26 cellular contexts compared by ENCODE assay signal in genomic region chr5:410911-411517, GRCh38. TPM values are rescaled to one million over a fixed set of nuclear protein-coding genes. Genes with fewer than 3 reads are reported as not detected.
DNase-seq lines count a peak whose midpoint lies in the region; ATAC-seq and FAIRE-seq lines count a peak whose summit lies in the region.
"Had no signal": no experiment of that assay in that cellular context is flagged by ENCODE, and none has a peak within 500 bp of the region (broad histone marks: within the 10 kb centered on the region; RNA-seq: fewer than 3 reads in every experiment).

No MANE protein-coding gene starts in this region.

- peak overlapping the region; percentile 9 for H3K27ac Mint-ChIP-seq in activated T-cell treated with anti-CD3 and anti-CD28 coated beads, Interleukin-2, amount 50 U/mL, for 72 hours
- peak overlapping the region; percentile 9 for H3K27ac Mint-ChIP-seq in activated CD8-positive, alpha-beta T cell treated with anti-CD3 and anti-CD28 coated beads, Interleukin-2, amount 10 ng/mL, durations not matched to agents 7 days and 5 days
- peak overlapping the region; percentile 5 to 70 for H3K27ac Mint-ChIP-seq in stimulated activated naive CD8-positive, alpha-beta T cell treated with anti-CD3 and anti-CD28 coated beads, Interleukin-15, amount 100 ng/mL, for 72 hours
- H3K27ac Mint-ChIP-seq: activated CD4-positive, alpha-beta T cell treated with anti-CD3 and anti-CD28 coated beads for 36 hours; effector memory CD8-positive, alpha-beta T cell; IgD-negative memory B cell had no signal

- no peak overlapping the region for H3K4me3 ChIP-seq in small intestine (ENCODE audit: low read depth in 1 of 2, low read length in 2 of 2)
- H3K4me3 ChIP-seq: heart left ventricle, lower lobe of right lung, vagina had no signal

- no peaks in the 10 kb centered on the region for H3K9me3 ChIP-seq in small intestine (ENCODE audit: control insufficient read depth, low read depth)
- H3K9me3 ChIP-seq: heart left ventricle, lower lobe of right lung, vagina had no signal

- no peaks in the 10 kb centered on the region for H3K4me1 ChIP-seq in small intestine (ENCODE audit: control insufficient read depth in 2 of 2, insufficient read depth in 1 of 2, low read depth in 1 of 2, low read length in 1 of 2)

- no peak for DNase-seq in activated T-cell treated with anti-CD3 and anti-CD28 coated beads, Interleukin-2, amount 50 U/mL, for 72 hours
- DNase-seq in activated T-cell treated with anti-CD3 and anti-CD28 coated beads, Interleukin-2, amount 50 U/mL, for 4 hours: no peak
- peak; percentile 79 for DNase-seq in NCI-H748 treated with DMSO at 0.1 percent for 48 hours (lab: John Stamatoyannopoulos, UW)
- DNase-seq in activated CD8-positive, alpha-beta T cell treated with anti-CD3 and anti-CD28 coated beads, Interleukin-2, amount 10 ng/mL, durations not matched to agents 7 days and 5 days: no peak
- no peak for DNase-seq in stimulated activated naive CD8-positive, alpha-beta T cell treated with anti-CD3 and anti-CD28 coated beads, Interleukin-15, amount 100 ng/mL, for 72 hours
- no peak for DNase-seq in small intestine
- DNase-seq in Right ventricle myocardium superior: no peak
- DNase-seq: activated CD8-positive, alpha-beta memory T cell treated with anti-CD3 and anti-CD28 coated beads, Interleukin-2, amount 50 U/mL, for 48 hours; activated naive CD4-positive, alpha-beta T cell; effector memory CD8-positive, alpha-beta T cell; GF-D8; HCEC 1CT; MM.1S; NCI-H526; stimulated activated CD4-positive, alpha-beta T cell treated with anti-CD3 and anti-CD28 coated beads, Interleukin-12 subunit alpha, Interleukin-12 subunit beta, amount 100 ng/mL, for 4 hours had no signal

- H3K36me3 Mint-ChIP-seq in activated T-cell treated with anti-CD3 and anti-CD28 coated beads, Interleukin-2, amount 50 U/mL, for 72 hours (ENCODE audit: insufficient read depth in 2 of 2): peaks cover 4 to 27% of the 10 kb centered on the region in 2 donors
- no peaks in the 10 kb centered on the region for H3K36me3 Mint-ChIP-seq in activated T-cell treated with anti-CD3 and anti-CD28 coated beads, Interleukin-2, amount 50 U/mL, for 4 hours (ENCODE audit: insufficient read depth)
- peaks cover 47% of the 10 kb centered on the region for H3K36me3 Mint-ChIP-seq in activated CD8-positive, alpha-beta T cell treated with anti-CD3 and anti-CD28 coated beads, Interleukin-2, amount 10 ng/mL, durations not matched to agents 7 days and 5 days (ENCODE audit: low read depth)

- POLR2A ChIA-PET in activated CD8-positive, alpha-beta T cell treated with anti-CD3 and anti-CD28 coated beads, Interleukin-2, amount 10 ng/mL, durations not matched to agents 7 days and 5 days (lab: Charles Lee): no interaction called here

- CTCF ChIA-PET in activated CD8-positive, alpha-beta T cell treated with anti-CD3 and anti-CD28 coated beads, Interleukin-2, amount 10 ng/mL, durations not matched to agents 7 days and 5 days (lab: Charles Lee): interaction anchor here (1.2 kb wide), 1 partner anchor 13 kb away, joined by 3 read pairs; no protein-coding TSS in a partner anchor

- intact Hi-C loops in Right ventricle myocardium superior (cut with DNase I): no loop called here

- no peak for ATAC-seq in activated T-cell treated with anti-CD3 and anti-CD28 coated beads, Interleukin-2, amount 50 U/mL, for 72 hours (replicated peaks in 1 of 2)
- ATAC-seq in activated T-cell treated with anti-CD3 and anti-CD28 coated beads, Interleukin-2, amount 50 U/mL, for 4 hours: no peak
- no peak for ATAC-seq in activated CD8-positive, alpha-beta T cell treated with anti-CD3 and anti-CD28 coated beads, Interleukin-2, amount 10 ng/mL, durations not matched to agents 7 days and 5 days
- ATAC-seq in stimulated activated naive CD8-positive, alpha-beta T cell treated with anti-CD3 and anti-CD28 coated beads, Interleukin-15, amount 100 ng/mL, for 72 hours: no peak
- ATAC-seq in GM21360 (IDR thresholded peaks at IDR 0.05; ENCODE audit: unreplicated experiment): no peak
- no peak for ATAC-seq in Right ventricle myocardium superior (ENCODE audit: poor library complexity)
- ATAC-seq: effector memory CD8-positive, alpha-beta T cell; heart left ventricle; lower lobe of right lung; Panc1 had no signal

- WGBS in small intestine, 3 donors: 74 to 89% (median 76%) methylated on average over 2 of the region's 2 CpGs

- H3K27ac ChIP-seq in small intestine (ENCODE audit: low read depth in 1 of 2, low read length in 1 of 2): no peak overlapping the region
- H3K27ac ChIP-seq: C4-2B, heart left ventricle, lower lobe of right lung, vagina had no signal

- H3K36me3 ChIP-seq in small intestine (ENCODE audit: control insufficient read depth in 2 of 2, insufficient read depth in 2 of 2, low read length in 2 of 2): no peaks in the 10 kb centered on the region
- H3K36me3 ChIP-seq: heart left ventricle, lower lobe of right lung, vagina had no signal

- FAIRE-seq in small intestine (lab: Jason Lieb, UNC): no peak
- FAIRE-seq: astrocyte, GM12891, TTC549 had no signal

- H3K27me3 ChIP-seq in small intestine (ENCODE audit: control insufficient read depth in 2 of 2, insufficient read depth in 2 of 2, low read length in 2 of 2): no peaks in the 10 kb centered on the region
- H3K27me3 ChIP-seq: vagina had no signal

- peaks cover 0 to 2% of the 10 kb centered on the region in 2 donors for H3K9me3 Mint-ChIP-seq in activated T-cell treated with anti-CD3 and anti-CD28 coated beads, Interleukin-2, amount 50 U/mL, for 72 hours
- H3K9me3 Mint-ChIP-seq in activated T-cell treated with anti-CD3 and anti-CD28 coated beads, Interleukin-2, amount 50 U/mL, for 4 hours: no peaks in the 10 kb centered on the region
- no peaks in the 10 kb centered on the region for H3K9me3 Mint-ChIP-seq in activated CD8-positive, alpha-beta T cell treated with anti-CD3 and anti-CD28 coated beads, Interleukin-2, amount 10 ng/mL, durations not matched to agents 7 days and 5 days (ENCODE audit: insufficient read depth)
- no peaks in the 10 kb centered on the region for H3K9me3 Mint-ChIP-seq in stimulated activated naive CD8-positive, alpha-beta T cell treated with anti-CD3 and anti-CD28 coated beads, Interleukin-15, amount 100 ng/mL, for 72 hours
- H3K9me3 Mint-ChIP-seq: effector memory CD8-positive, alpha-beta T cell; IgD-negative memory B cell had no signal

- peak overlapping the region; percentile 8 to 42 for H3K4me3 Mint-ChIP-seq in activated T-cell treated with anti-CD3 and anti-CD28 coated beads, Interleukin-2, amount 50 U/mL, for 72 hours
- no peak overlapping the region for H3K4me3 Mint-ChIP-seq in activated T-cell treated with anti-CD3 and anti-CD28 coated beads, Interleukin-2, amount 50 U/mL, for 4 hours
- H3K4me3 Mint-ChIP-seq in activated CD8-positive, alpha-beta T cell treated with anti-CD3 and anti-CD28 coated beads, Interleukin-2, amount 10 ng/mL, durations not matched to agents 7 days and 5 days: no peak overlapping the region
- H3K4me3 Mint-ChIP-seq in stimulated activated naive CD8-positive, alpha-beta T cell treated with anti-CD3 and anti-CD28 coated beads, Interleukin-15, amount 100 ng/mL, for 72 hours: peak overlapping the region; percentile 6 to 34
- H3K4me3 Mint-ChIP-seq: activated CD4-positive, alpha-beta T cell treated with anti-CD3 and anti-CD28 coated beads for 36 hours; effector memory CD8-positive, alpha-beta T cell; IgD-negative memory B cell had no signal

- H3K4me1 Mint-ChIP-seq in activated T-cell treated with anti-CD3 and anti-CD28 coated beads, Interleukin-2, amount 50 U/mL, for 72 hours (ENCODE audit: low read depth): peaks cover 29% of the 10 kb centered on the region
- peaks cover 12% of the 10 kb centered on the region for H3K4me1 Mint-ChIP-seq in activated T-cell treated with anti-CD3 and anti-CD28 coated beads, Interleukin-2, amount 50 U/mL, for 4 hours (ENCODE audit: low read depth)
- H3K4me1 Mint-ChIP-seq in activated CD8-positive, alpha-beta T cell treated with anti-CD3 and anti-CD28 coated beads, Interleukin-2, amount 10 ng/mL, durations not matched to agents 7 days and 5 days (ENCODE audit: low read depth): peaks cover 36% of the 10 kb centered on the region
- peaks cover 47% of the 10 kb centered on the region for H3K4me1 Mint-ChIP-seq in stimulated activated naive CD8-positive, alpha-beta T cell treated with anti-CD3 and anti-CD28 coated beads, Interleukin-15, amount 100 ng/mL, for 72 hours
- H3K4me1 Mint-ChIP-seq: IgD-negative memory B cell had no signal

- peaks cover 8% of the 10 kb centered on the region for H3K27me3 Mint-ChIP-seq in activated T-cell treated with anti-CD3 and anti-CD28 coated beads, Interleukin-2, amount 50 U/mL, for 72 hours (ENCODE audit: low read depth)
- peaks cover 7% of the 10 kb centered on the region for H3K27me3 Mint-ChIP-seq in activated T-cell treated with anti-CD3 and anti-CD28 coated beads, Interleukin-2, amount 50 U/mL, for 4 hours (ENCODE audit: low read depth)
- no peaks in the 10 kb centered on the region for H3K27me3 Mint-ChIP-seq in activated CD8-positive, alpha-beta T cell treated with anti-CD3 and anti-CD28 coated beads, Interleukin-2, amount 10 ng/mL, durations not matched to agents 7 days and 5 days (ENCODE audit: low read depth)
- H3K27me3 Mint-ChIP-seq in stimulated activated naive CD8-positive, alpha-beta T cell treated with anti-CD3 and anti-CD28 coated beads, Interleukin-15, amount 100 ng/mL, for 72 hours: no peaks in the 10 kb centered on the region

RNA-seq across cellular contexts. Expression of gene EXOC3, which starts 32.0 kb away (rescaled TPM):
- total RNA-seq in activated T-cell treated with anti-CD3 and anti-CD28 coated beads, Interleukin-2, amount 50 U/mL, for 72 hours: 10 to 100 TPM; 60.1 to 78.2 TPM
- 10 to 100 TPM; 62.7 to 78.3 (median 67.2) TPM for total RNA-seq in activated T-cell treated with anti-CD3 and anti-CD28 coated beads, Interleukin-2, amount 50 U/mL, for 4 hours
- 10 to 100 TPM; 62.2 to 62.3 TPM for total RNA-seq in activated CD8-positive, alpha-beta T cell treated with anti-CD3 and anti-CD28 coated beads, Interleukin-2, amount 10 ng/mL, durations not matched to agents 7 days and 5 days
- 10 to 100 TPM; 47.2 to 85.7 (median 70.5) TPM for polyA plus RNA-seq in small intestine
- total RNA-seq in Right ventricle myocardium superior: 46.4 TPM

Comparison
In these comparisons a context has a peak if more than half of its experiments do, and no peak if none do; other contexts are left out.
1. H3K4me3 Mint-ChIP-seq: peak in activated T-cell treated with anti-CD3 and anti-CD28 coated beads, Interleukin-2, amount 50 U/mL, for 72 hours (2 of 2) and stimulated activated naive CD8-positive, alpha-beta T cell treated with anti-CD3 and anti-CD28 coated beads, Interleukin-15, amount 100 ng/mL, for 72 hours (2 of 2); none in activated T-cell treated with anti-CD3 and anti-CD28 coated beads, Interleukin-2, amount 50 U/mL, for 4 hours (single experiment) and activated CD8-positive, alpha-beta T cell treated with anti-CD3 and anti-CD28 coated beads, Interleukin-2, amount 10 ng/mL, durations not matched to agents 7 days and 5 days (single experiment).
2. Peak in every context shown above with its lines, with median percentiles within 50 percentile points of each other: H3K27ac Mint-ChIP-seq.